11 cellular contexts compared by ENCODE assay signal in the genomic region with DNA sequence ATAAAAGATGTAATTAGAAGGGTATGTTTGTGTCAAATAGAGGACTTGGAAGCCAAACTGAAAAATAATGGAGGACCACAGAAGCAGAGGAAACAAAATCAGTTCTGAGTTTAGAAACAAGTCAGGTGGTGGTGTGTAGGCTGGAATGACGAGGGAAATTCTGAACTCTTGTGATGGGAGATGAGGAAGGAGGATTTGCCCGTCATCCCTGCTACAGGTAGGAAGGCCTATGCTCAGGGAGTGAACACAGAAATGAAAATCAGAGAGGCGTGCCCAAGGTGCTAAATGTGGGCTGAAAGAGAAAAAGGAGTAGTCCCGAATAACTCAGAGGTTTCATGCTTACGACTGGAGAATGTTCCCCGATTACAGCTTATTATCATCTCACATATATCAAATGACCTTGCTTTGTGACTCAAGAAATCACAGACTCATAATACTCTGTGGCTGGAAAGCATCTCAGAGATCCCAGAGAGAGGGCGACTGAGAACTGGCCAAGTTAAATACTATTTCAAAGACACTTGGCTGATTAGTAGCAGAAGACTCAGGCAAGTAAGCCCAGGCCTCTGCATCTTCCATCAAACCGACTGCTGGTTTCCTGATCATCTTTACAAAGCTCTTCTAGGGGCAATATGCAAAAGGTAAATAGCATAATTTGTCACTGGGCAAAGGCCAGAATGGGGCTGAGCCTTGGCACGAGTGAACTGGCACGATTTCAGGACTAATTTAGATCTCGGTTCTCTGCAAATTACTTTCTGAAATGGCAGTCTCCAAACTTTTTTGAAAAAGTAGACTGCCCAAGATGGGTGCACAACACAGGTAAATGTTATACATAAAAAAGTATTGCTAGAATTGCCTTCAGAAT.
DNase-seq lines count a peak whose midpoint lies in the region; ATAC-seq and TF ChIP-seq lines count a peak whose summit lies in the region.
"Had no signal": no experiment of that assay in that cellular context is flagged by ENCODE, and none has a peak within 500 bp of the region (broad histone marks: within the 10 kb centered on the region; RNA-seq: fewer than 3 reads in every experiment).

No MANE protein-coding gene starts in this region.

- no peak for TF ChIP-seq CTCF in heart right ventricle (IDR thresholded peaks at IDR 0.05)
- TF ChIP-seq CTCF in GM20000 (IDR thresholded peaks at IDR 0.05; ENCODE audit: extremely low read depth, missing control alignments) = no peak

- POLR2A ChIA-PET in CD8-positive, alpha-beta memory T cell (lab: Charles Lee) = no interaction called here

- H3K27me3 ChIP-seq in SJSA1 (replicated peaks) = no peaks in the 10 kb centered on the region
- no peaks in the 10 kb centered on the region for H3K27me3 ChIP-seq in heart right ventricle
- no peaks in the 10 kb centered on the region for H3K27me3 ChIP-seq in skeletal muscle tissue (ENCODE audit: control insufficient read depth in 3 of 3, insufficient read depth in 3 of 3, low read length in 3 of 3)
- no peaks in the 10 kb centered on the region for H3K27me3 ChIP-seq in CD8-positive, alpha-beta memory T cell (ENCODE audit: insufficient read depth, low read length, poor library complexity, severe bottlenecking)

- no peak overlapping the region for H3K4me3 Mint-ChIP-seq in CD8-positive, alpha-beta memory T cell
- H3K4me3 Mint-ChIP-seq: immature natural killer cell had no signal

- H3K36me3 ChIP-seq in SJSA1 (peaks cover 23% of the 10 kb centered on the region), heart right ventricle (peaks cover 0 to 6% (median 0%) of the 10 kb centered on the region in 9 donors), skeletal muscle tissue (ENCODE audit: control insufficient read depth in 3 of 3, insufficient read depth in 3 of 3, low read length in 3 of 3) (no peaks in the 10 kb centered on the region)
- no peaks in the 10 kb centered on the region for H3K36me3 ChIP-seq in CD8-positive, alpha-beta memory T cell (ENCODE audit: insufficient read depth, low read length)

- no peak overlapping the region for H3K27ac Mint-ChIP-seq in CD8-positive, alpha-beta memory T cell
- H3K27ac Mint-ChIP-seq: immature natural killer cell had no signal

- H3K4me1 Mint-ChIP-seq in CD8-positive, alpha-beta memory T cell = peaks cover 7 to 13% (median 10%) of the 10 kb centered on the region in 3 donors

- intact Hi-C loops in heart right ventricle (cut with DNase I) = no loop called here

- peak overlapping the region in 1 of 3 donors; percentile 4 for H3K9ac ChIP-seq in skeletal muscle tissue (ENCODE audit: low read depth in 1 of 3, low read length in 3 of 3)

- peaks cover 0 to 16% (median 8%) of the 10 kb centered on the region in 5 donors for H3K9me3 Mint-ChIP-seq in CD8-positive, alpha-beta memory T cell

- DNase-seq in GM04503 (ENCODE audit: low read depth) = peak; percentile 77
- no peak for DNase-seq in SJSA1 (ENCODE audit: low read depth in 1 of 2, low spot score in 2 of 2)
- no peak for DNase-seq in heart right ventricle
- no peak for DNase-seq in CD8-positive, alpha-beta memory T cell
- no peak for DNase-seq in LoVo (ENCODE audit: low spot score)
- DNase-seq in stimulated activated CD4-positive, alpha-beta T cell treated with anti-CD3 and anti-CD28 coated beads, Interleukin-4, amount 100 ng/mL, for 24 hours = no peak
- DNase-seq in GM20000 (ENCODE audit: low spot score) = no peak
- DNase-seq: activated effector memory CD4-positive, alpha-beta T cell treated with Interleukin-2 at 50 U/mL for 16 hours; GOT3; immature natural killer cell had no signal

- peak in 4 of 8 donors; percentile 38 to 58 (median 49) for ATAC-seq in heart right ventricle

- H3K4me3 ChIP-seq in SJSA1 = no peak overlapping the region
- H3K4me3 ChIP-seq in heart right ventricle = no peak overlapping the region
- peak overlapping the region in 1 of 3 donors; percentile 11 for H3K4me3 ChIP-seq in skeletal muscle tissue (ENCODE audit: low read length in 3 of 3)
- no peak overlapping the region for H3K4me3 ChIP-seq in CD8-positive, alpha-beta memory T cell (ENCODE audit: low read length)

- WGBS in heart right ventricle, 2 donors = 43 to 44% methylated on average over 11 of the region's 11 CpGs

- H3K4me1 ChIP-seq in SJSA1 (replicated peaks) (peaks cover 69% of the 10 kb centered on the region), heart right ventricle (peaks cover 3 to 47% (median 23%) of the 10 kb centered on the region in 9 donors), skeletal muscle tissue (ENCODE audit: control insufficient read depth in 3 of 3, insufficient read depth in 3 of 3, low read length in 3 of 3) (peaks cover 12 to 22% (median 20%) of the 10 kb centered on the region in 3 donors)
- no peaks in the 10 kb centered on the region for H3K4me1 ChIP-seq in CD8-positive, alpha-beta memory T cell (ENCODE audit: insufficient read depth, low read length)

- H3K36me3 Mint-ChIP-seq in CD8-positive, alpha-beta memory T cell = peaks cover 20 to 52% (median 21%) of the 10 kb centered on the region in 3 donors

- no peaks in the 10 kb centered on the region for H3K27me3 Mint-ChIP-seq in CD8-positive, alpha-beta memory T cell

- peaks cover 5% of the 10 kb centered on the region for H3K9me3 ChIP-seq in SJSA1 (replicated peaks)
- H3K9me3 ChIP-seq in heart right ventricle = peaks cover 0 to 7% (median 0%) of the 10 kb centered on the region in 11 donors
- H3K9me3 ChIP-seq in skeletal muscle tissue (ENCODE audit: control insufficient read depth in 3 of 3, low read length in 3 of 3) = peaks cover 0 to 3% (median 0%) of the 10 kb centered on the region in 3 donors
- peaks cover 8% of the 10 kb centered on the region for H3K9me3 ChIP-seq in CD8-positive, alpha-beta memory T cell (ENCODE audit: low read length)

- CTCF ChIA-PET in CD8-positive, alpha-beta memory T cell (lab: Charles Lee) = no interaction called here

- H3K27ac ChIP-seq in SJSA1 (peak overlapping the region; percentile 77), heart right ventricle (peak overlapping the region in 8 of 10 donors; percentile 34 to 81 (median 50)), skeletal muscle tissue (ENCODE audit: low read depth, low read length) (peak overlapping the region; percentile 80)
- H3K27ac ChIP-seq in CD8-positive, alpha-beta memory T cell (ENCODE audit: low read depth, low read length) = no peak overlapping the region
